Comparison of ENCODE assay signal across 12 cellular contexts in the genomic region with DNA sequence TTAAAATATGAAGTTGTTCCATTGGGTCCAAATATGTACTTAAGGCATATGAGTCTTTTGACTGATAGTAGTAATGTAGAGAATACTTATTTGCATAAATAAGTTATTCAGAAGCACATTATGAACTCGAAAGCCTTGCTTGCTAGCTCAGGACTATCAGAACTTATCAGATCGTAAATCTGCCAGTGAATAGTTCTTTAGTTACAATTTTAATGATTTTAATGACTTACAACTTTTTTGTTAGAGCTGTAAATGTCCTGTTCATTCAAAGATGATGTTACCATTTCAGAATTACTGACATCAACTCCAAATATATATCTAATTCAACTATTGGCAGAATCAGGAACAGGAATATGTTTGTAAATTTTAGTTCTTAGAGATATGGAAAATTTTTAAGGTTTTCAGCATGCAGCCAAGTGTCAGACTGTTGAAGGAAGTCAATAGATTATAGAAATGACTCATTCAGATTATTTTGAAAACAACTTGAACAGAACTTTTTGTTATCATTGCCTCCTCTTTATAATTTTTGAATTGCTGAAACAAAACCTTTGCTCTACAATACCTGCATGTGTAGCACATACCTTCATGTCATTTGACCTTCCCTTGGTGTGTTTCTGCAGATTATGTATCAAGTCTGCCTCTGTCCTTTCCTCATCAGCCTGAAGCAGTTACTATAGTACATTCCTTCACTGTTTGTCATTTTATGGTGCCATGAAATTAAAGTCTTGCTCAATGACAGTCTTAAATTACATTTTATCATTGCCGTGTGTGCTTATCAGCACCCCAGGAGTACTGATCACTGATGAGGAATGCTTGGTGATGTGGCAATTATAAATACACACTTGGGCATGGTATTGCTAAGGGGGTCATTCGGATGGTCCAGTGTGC. TPM values are rescaled to one million over a fixed set of nuclear protein-coding genes. Genes with fewer than 3 reads are reported as not detected.
A peak's percentile ranks its signal among the peaks of the same experiment; 100 is the strongest.
DNase-seq lines count a peak whose midpoint lies in the region; ATAC-seq, FAIRE-seq and TF ChIP-seq lines count a peak whose summit lies in the region.
"Had no signal": no experiment of that assay in that cellular context is flagged by ENCODE, and none has a peak within 500 bp of the region (broad histone marks: within the 10 kb centered on the region; RNA-seq: fewer than 3 reads in every experiment).

No MANE protein-coding gene starts in this region.

- H3K36me3 ChIP-seq in SK-N-SH (replicated peaks in 1 of 2; ENCODE audit: control insufficient read depth in 1 of 2, insufficient read depth in 2 of 2, low read length in 1 of 2), result peaks cover 2 to 3% of the 10 kb centered on the region in 2 experiments
- H3K36me3 ChIP-seq in small intestine (ENCODE audit: control insufficient read depth in 2 of 2, insufficient read depth in 2 of 2, low read length in 2 of 2), result peaks cover 0 to 4% of the 10 kb centered on the region in 2 donors

- WGBS in SK-N-SH (ENCODE audit: low lambda C conversion rate), result 52% methylated on average over 4 of the region's 4 CpGs
- WGBS in small intestine, 3 donors, result 22 to 63% (median 48%) methylated on average over 4 of the region's 4 CpGs

- H3K4me3 Mint-ChIP-seq in activated CD8-positive, alpha-beta T cell treated with anti-CD3 and anti-CD28 coated beads for 36 hours, result no peak overlapping the region
- H3K4me3 Mint-ChIP-seq in activated CD8-positive, alpha-beta T cell treated with anti-CD3 and anti-CD28 coated beads, Interleukin-2, amount 10 ng/mL, durations not matched to agents 7 days and 5 days, result no peak overlapping the region

- TF ChIP-seq CTCF in activated CD8-positive, alpha-beta T cell treated with anti-CD3 and anti-CD28 coated beads for 36 hours (IDR thresholded peaks at IDR 0.05), result no peak
- no peak for TF ChIP-seq CTCF in SK-N-SH (IDR thresholded peaks at IDR 0.05)
- no peak for TF ChIP-seq CTCF in fibroblast of pulmonary artery (IDR thresholded peaks at IDR 0.05; ENCODE audit: low read length, missing control alignments)

- peak overlapping the region; percentile 44 for H3K27ac Mint-ChIP-seq in activated CD8-positive, alpha-beta T cell treated with anti-CD3 and anti-CD28 coated beads for 36 hours
- H3K27ac Mint-ChIP-seq in activated CD8-positive, alpha-beta T cell treated with anti-CD3 and anti-CD28 coated beads, Interleukin-2, amount 10 ng/mL, durations not matched to agents 7 days and 5 days, result no peak overlapping the region

- no peaks in the 10 kb centered on the region for H3K27me3 ChIP-seq in SK-N-SH (ENCODE audit: insufficient read depth)
- H3K27me3 ChIP-seq in small intestine (ENCODE audit: control insufficient read depth in 2 of 2, insufficient read depth in 2 of 2, low read length in 2 of 2), result no peaks in the 10 kb centered on the region
- H3K27me3 ChIP-seq: upper lobe of left lung had no signal

- peaks cover 75% of the 10 kb centered on the region for H3K4me1 Mint-ChIP-seq in activated CD8-positive, alpha-beta T cell treated with anti-CD3 and anti-CD28 coated beads for 36 hours (ENCODE audit: low read depth)
- H3K4me1 Mint-ChIP-seq in activated CD8-positive, alpha-beta T cell treated with anti-CD3 and anti-CD28 coated beads, Interleukin-2, amount 10 ng/mL, durations not matched to agents 7 days and 5 days (ENCODE audit: low read depth), result peaks cover 40% of the 10 kb centered on the region

- H3K4me1 ChIP-seq in SK-N-SH (ENCODE audit: control insufficient read depth in 1 of 2, insufficient read depth in 2 of 2, low read depth in 1 of 2, low read length in 1 of 2) (peaks cover 0 to 14% of the 10 kb centered on the region in 2 experiments; a peak in 3 of 4 replicates), small intestine (ENCODE audit: control insufficient read depth in 2 of 2, insufficient read depth in 1 of 2, low read depth in 1 of 2, low read length in 1 of 2) (peaks cover 7 to 8% of the 10 kb centered on the region in 2 donors)
- H3K4me1 ChIP-seq: upper lobe of left lung had no signal

- no peaks in the 10 kb centered on the region for H3K9me2 ChIP-seq in SK-N-SH

- H3K79me2 ChIP-seq in SK-N-SH (ENCODE audit: insufficient read depth), result no peaks in the 10 kb centered on the region

- no peak for TF ChIP-seq RAD21 in SK-N-SH (IDR thresholded peaks at IDR 0.05; ENCODE audit: low read length)

- CTCF ChIA-PET in activated CD8-positive, alpha-beta T cell treated with anti-CD3 and anti-CD28 coated beads for 36 hours (lab: Charles Lee), result interaction anchor here (1.6 kb wide), 1 partner anchor 22 kb away, joined by 3 read pairs; no protein-coding TSS in a partner anchor
- CTCF ChIA-PET in activated CD8-positive, alpha-beta T cell treated with anti-CD3 and anti-CD28 coated beads, Interleukin-2, amount 10 ng/mL, durations not matched to agents 7 days and 5 days (lab: Charles Lee), result no interaction called here
- CTCF ChIA-PET in SK-N-SH (lab: Yijun Ruan, JAX), result no interaction called here

- peaks cover 61% of the 10 kb centered on the region for H3K36me3 Mint-ChIP-seq in activated CD8-positive, alpha-beta T cell treated with anti-CD3 and anti-CD28 coated beads for 36 hours (ENCODE audit: low read depth)
- peaks cover 57% of the 10 kb centered on the region for H3K36me3 Mint-ChIP-seq in activated CD8-positive, alpha-beta T cell treated with anti-CD3 and anti-CD28 coated beads, Interleukin-2, amount 10 ng/mL, durations not matched to agents 7 days and 5 days (ENCODE audit: low read depth)

- peaks cover 2% of the 10 kb centered on the region for H3K9me3 Mint-ChIP-seq in activated CD8-positive, alpha-beta T cell treated with anti-CD3 and anti-CD28 coated beads for 36 hours
- no peaks in the 10 kb centered on the region for H3K9me3 Mint-ChIP-seq in activated CD8-positive, alpha-beta T cell treated with anti-CD3 and anti-CD28 coated beads, Interleukin-2, amount 10 ng/mL, durations not matched to agents 7 days and 5 days (ENCODE audit: insufficient read depth)

- ATAC-seq in activated CD8-positive, alpha-beta T cell treated with anti-CD3 and anti-CD28 coated beads for 36 hours, result no peak
- no peak for ATAC-seq in activated CD8-positive, alpha-beta T cell treated with anti-CD3 and anti-CD28 coated beads, Interleukin-2, amount 10 ng/mL, durations not matched to agents 7 days and 5 days
- ATAC-seq: esophagus mucosa had no signal

- FAIRE-seq in small intestine (lab: Jason Lieb, UNC), result peak; percentile 26

- TF ChIP-seq EP300 in SK-N-SH (IDR thresholded peaks at IDR 0.05; ENCODE audit: borderline replicate concordance in 1 of 2, low read depth in 1 of 2, low read length in 1 of 2), result peak in 1 of 2 experiments; percentile 27; a peak in 1 of 4 replicates

- no peak overlapping the region for H3K4me2 ChIP-seq in SK-N-SH

- DNase-seq in activated CD8-positive, alpha-beta T cell treated with anti-CD3 and anti-CD28 coated beads for 36 hours, result no peak
- no peak for DNase-seq in activated CD8-positive, alpha-beta T cell treated with anti-CD3 and anti-CD28 coated beads, Interleukin-2, amount 10 ng/mL, durations not matched to agents 7 days and 5 days
- DNase-seq in SK-N-SH (no peak), fibroblast of pulmonary artery (ENCODE audit: low read depth) (peak; percentile 82), small intestine (peak; percentile 93), NCI-H1436 treated with DMSO at 0.1 percent for 48 hours (lab: John Stamatoyannopoulos, UW) (no peak), epidermal melanocyte (ENCODE audit: insufficient read length, low spot score) (no peak), NCI-H1930 (lab: John Stamatoyannopoulos, UW) (no peak)
- DNase-seq: activated gamma-delta T cell; stimulated activated CD4-positive, alpha-beta T cell treated with anti-CD3 and anti-CD28 coated beads, Interleukin-4, amount 100 ng/mL, for 4 hours; upper lobe of left lung had no signal

- intact Hi-C loops in activated CD8-positive, alpha-beta T cell treated with anti-CD3 and anti-CD28 coated beads for 36 hours (cut with micrococcal nuclease), result no loop called here

- no peaks in the 10 kb centered on the region for H4K20me1 ChIP-seq in SK-N-SH (ENCODE audit: insufficient read depth)

- H3K27ac ChIP-seq in SK-N-SH (ENCODE audit: low read depth in 2 of 2, low read length in 1 of 2) (peak overlapping the region in 1 of 2 experiments; percentile 52; a peak in 2 of 4 replicates), small intestine (ENCODE audit: low read depth in 1 of 2, low read length in 1 of 2) (no peak overlapping the region)
- H3K27ac ChIP-seq: upper lobe of left lung had no signal

- no peaks in the 10 kb centered on the region for H3K9me3 ChIP-seq in SK-N-SH
- no peaks in the 10 kb centered on the region for H3K9me3 ChIP-seq in small intestine (ENCODE audit: control insufficient read depth, low read depth)
- H3K9me3 ChIP-seq: upper lobe of left lung had no signal

- POLR2A ChIA-PET in activated CD8-positive, alpha-beta T cell treated with anti-CD3 and anti-CD28 coated beads for 36 hours (lab: Charles Lee), result no interaction called here
- POLR2A ChIA-PET in activated CD8-positive, alpha-beta T cell treated with anti-CD3 and anti-CD28 coated beads, Interleukin-2, amount 10 ng/mL, durations not matched to agents 7 days and 5 days (lab: Charles Lee), result interaction anchor here (0.6 kb wide), 1 partner anchor 58 kb away, joined by 3 read pairs; no protein-coding TSS in a partner anchor
- POLR2A ChIA-PET in SK-N-SH (lab: Yijun Ruan, JAX), result no interaction called here

- H3K27me3 Mint-ChIP-seq in activated CD8-positive, alpha-beta T cell treated with anti-CD3 and anti-CD28 coated beads for 36 hours, result no peaks in the 10 kb centered on the region
- H3K27me3 Mint-ChIP-seq in activated CD8-positive, alpha-beta T cell treated with anti-CD3 and anti-CD28 coated beads, Interleukin-2, amount 10 ng/mL, durations not matched to agents 7 days and 5 days (ENCODE audit: low read depth), result no peaks in the 10 kb centered on the region

- no peaks in the 10 kb centered on the region for H3F3A ChIP-seq in SK-N-SH (replicated peaks; ENCODE audit: insufficient read depth)

- no peak overlapping the region for H2AFZ ChIP-seq in SK-N-SH (ENCODE audit: low read depth)

- H3K9ac ChIP-seq in SK-N-SH, result no peak overlapping the region

- H3K4me3 ChIP-seq in SK-N-SH (ENCODE audit: low read depth in 2 of 2, low read length in 1 of 2), result no peak overlapping the region
- H3K4me3 ChIP-seq in fibroblast of pulmonary artery (replicated peaks; ENCODE audit: low read depth, low read length), result no peak overlapping the region
- H3K4me3 ChIP-seq in small intestine (ENCODE audit: low read depth in 1 of 2, low read length in 2 of 2), result no peak overlapping the region
- H3K4me3 ChIP-seq: upper lobe of left lung had no signal

TF ChIP-seq in SK-N-SH, 30 proteins besides CTCF, POLR2A, EP300 and RAD21 (continues in another document):
- TF ChIP-seq TCF12 (IDR thresholded peaks at IDR 0.05), result peak; percentile 48

RNA-seq across cellular contexts. Expression of gene LRRC8D, which starts 44.9 kb away (rescaled TPM):
- 10 to 100 TPM; 26.3 to 27.5 TPM for total RNA-seq in activated CD8-positive, alpha-beta T cell treated with anti-CD3 and anti-CD28 coated beads for 36 hours
- total RNA-seq in activated CD8-positive, alpha-beta T cell treated with anti-CD3 and anti-CD28 coated beads, Interleukin-2, amount 10 ng/mL, durations not matched to agents 7 days and 5 days, result 10 to 100 TPM; 23.9 to 25.7 TPM
- polyA plus RNA-seq in SK-N-SH (2012; rRNA removed), result 15.0 and 21.5 TPM in 2 replicates
- 15.3 and 16.7 TPM in 2 replicates for polyA plus RNA-seq in SK-N-SH (2012; cell fraction: cytosol; rRNA removed)
- polyA plus RNA-seq in SK-N-SH (2012; cell fraction: nucleus; rRNA removed), result 12.9 and 17.5 TPM in 2 replicates
- polyA plus RNA-seq in small intestine, result 10 to 100 TPM; 13.0 to 22.1 (median 18.3) TPM

Comparison
In these comparisons a context has a peak if more than half of its experiments do, and no peak if none do; other contexts are left out.
1. DNase-seq: peak in fibroblast of pulmonary artery (single experiment) and small intestine (single experiment); none in activated CD8-positive, alpha-beta T cell treated with anti-CD3 and anti-CD28 coated beads for 36 hours (single experiment), activated CD8-positive, alpha-beta T cell treated with anti-CD3 and anti-CD28 coated beads, Interleukin-2, amount 10 ng/mL, durations not matched to agents 7 days and 5 days (single experiment), SK-N-SH (single experiment), NCI-H1436 treated with DMSO at 0.1 percent for 48 hours (single experiment), epidermal melanocyte (single experiment) and NCI-H1930 (0 of 2).